In genomic region chr2:226910384-226910783, GRCh38 we compare ENCODE assay signal across 23 cellular contexts.
"Had no signal": no experiment of that assay in that cellular context is flagged by ENCODE, and none has a peak within 500 bp of the region (broad histone marks: within the 10 kb centered on the region; RNA-seq: fewer than 3 reads in every experiment).

No MANE protein-coding gene starts in this region.

- H3K36me3 ChIP-seq: ovary, thoracic aorta, transverse colon had no signal

- DNase-seq: effector memory CD4-positive, alpha-beta T cell; foreskin keratinocyte; immature natural killer cell; kidney; left colon; left ventricle myocardium superior; mesendoderm; mucosa of descending colon; natural killer cell; ovary; sigmoid colon; stimulated activated CD4-positive, alpha-beta T cell treated with anti-CD3 and anti-CD28 coated beads, Interleukin-12 subunit alpha, Interleukin-12 subunit beta, amount 100 ng/mL, for 4 hours; stimulated activated naive CD4-positive, alpha-beta T cell; stomach; substantia nigra; transverse colon had no signal

- H3K4me1 ChIP-seq: foreskin keratinocyte, right atrium auricular region, stomach had no signal

- H3K36me3 Mint-ChIP-seq: natural killer cell had no signal

- H3K27ac Mint-ChIP-seq: immature natural killer cell, natural killer cell had no signal

- H3K9me3 ChIP-seq: mucosa of descending colon, ovary, right atrium auricular region, sigmoid colon, stomach, thoracic aorta, transverse colon had no signal

- H3K9me3 Mint-ChIP-seq: immature natural killer cell, natural killer cell had no signal

- H3K27ac ChIP-seq: foreskin keratinocyte, ovary, right atrium auricular region, sigmoid colon, stomach, thoracic aorta, transverse colon had no signal

- H3K4me3 ChIP-seq: lung, mucosa of descending colon, ovary, right atrium auricular region, sigmoid colon, skin epidermis, stomach, thoracic aorta, transverse colon had no signal

- FAIRE-seq: endometrium, kidney had no signal

- H3K27me3 ChIP-seq: foreskin keratinocyte, ovary, right atrium auricular region, sigmoid colon, stomach, transverse colon had no signal

- H3K4me3 Mint-ChIP-seq: immature natural killer cell, natural killer cell, neural crest cell had no signal

- ATAC-seq: esophagus mucosa, foreskin keratinocyte, left ventricle myocardium superior, natural killer cell had no signal
